Comparison of ENCODE assay signal across 18 cellular contexts in the genomic region with DNA sequence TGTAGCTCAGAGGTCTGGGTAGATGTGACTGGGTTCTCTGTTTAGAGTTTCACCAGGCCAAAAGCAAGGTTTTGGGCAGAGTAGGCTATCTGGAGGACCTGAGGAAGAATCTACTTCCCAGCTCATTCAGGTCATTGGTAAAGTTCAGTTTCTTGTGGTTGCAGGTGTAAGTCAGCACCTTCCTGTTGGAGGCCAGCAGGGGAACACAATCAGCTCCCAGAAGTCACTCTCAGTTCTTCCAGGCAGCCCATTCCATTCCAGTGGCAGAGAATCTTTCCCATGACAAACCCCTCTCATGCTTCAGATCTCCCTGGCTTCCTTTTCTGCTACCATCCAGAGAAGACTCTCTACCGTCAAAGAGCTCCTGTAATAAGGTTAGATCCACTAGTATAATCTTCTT.
"Had no signal": no experiment of that assay in that cellular context is flagged by ENCODE, and none has a peak within 500 bp of the region (broad histone marks: within the 10 kb centered on the region; RNA-seq: fewer than 3 reads in every experiment).

No MANE protein-coding gene starts in this region.

- H3K4me1 ChIP-seq: foreskin keratinocyte, spleen, tibial artery, upper lobe of left lung, uterus had no signal

- H3K27ac Mint-ChIP-seq: natural killer cell; stimulated activated memory B cell treated with anti-CD40 and anti-IgM and Interleukin-4, amounts not matched to agents 10 μg/mL and 1 μg/mL and 100 μg/mL, for 72 hours; stimulated activated naive CD8-positive, alpha-beta T cell treated with anti-CD3 and anti-CD28 coated beads, Interleukin-15, Interleukin-2, amounts not matched to agents 100 ng/mL and 50 ng/mL, for 24 hours had no signal

- H3K9me3 Mint-ChIP-seq: neural crest cell; stimulated activated memory B cell treated with anti-CD40 and anti-IgM and Interleukin-4, amounts not matched to agents 10 μg/mL and 1 μg/mL and 100 μg/mL, for 72 hours; stimulated activated naive CD8-positive, alpha-beta T cell treated with anti-CD3 and anti-CD28 coated beads, Interleukin-15, Interleukin-2, amounts not matched to agents 100 ng/mL and 50 ng/mL, for 24 hours had no signal

- H3K4me1 Mint-ChIP-seq: natural killer cell, neural crest cell had no signal

- H3K36me3 Mint-ChIP-seq: natural killer cell; stimulated activated memory B cell treated with anti-CD40 and anti-IgM and Interleukin-4, amounts not matched to agents 10 μg/mL and 1 μg/mL and 100 μg/mL, for 72 hours had no signal

- H3K4me3 Mint-ChIP-seq: natural killer cell; neural crest cell; stimulated activated memory B cell treated with anti-CD40 and anti-IgM and Interleukin-4, amounts not matched to agents 10 μg/mL and 1 μg/mL and 100 μg/mL, for 72 hours; stimulated activated naive CD8-positive, alpha-beta T cell treated with anti-CD3 and anti-CD28 coated beads, Interleukin-15, Interleukin-2, amounts not matched to agents 100 ng/mL and 50 ng/mL, for 24 hours had no signal

- DNase-seq: effector memory CD4-positive, alpha-beta T cell; erythroblast; foreskin keratinocyte; mammary epithelial cell; natural killer cell; posterior cingulate gyrus; spleen; stimulated activated CD4-positive, alpha-beta T cell treated with anti-CD3 and anti-CD28 coated beads, Interleukin-15, amount 100 ng/mL, for 24 hours; stimulated activated CD4-positive, alpha-beta T cell treated with anti-CD3 and anti-CD28 coated beads, Interleukin-1b, Interleukin-23, amount 100 ng/mL, for 48 hours; stimulated activated CD4-positive, alpha-beta T cell treated with anti-CD3 and anti-CD28 coated beads, Interleukin-4, amount 100 ng/mL, for 24 hours; tibial artery; upper lobe of left lung; uterus had no signal

- H3K9me3 ChIP-seq: tibial artery, upper lobe of left lung, uterus had no signal

- H3K36me3 ChIP-seq: spleen, tibial artery, upper lobe of left lung, uterus had no signal

- H3K27me3 ChIP-seq: foreskin keratinocyte, spleen, tibial artery, upper lobe of left lung, uterus had no signal

- ATAC-seq: foreskin keratinocyte; left lobe of liver; natural killer cell; sciatic nerve; stimulated activated memory B cell treated with anti-CD40 and anti-IgM and Interleukin-4, amounts not matched to agents 10 μg/mL and 1 μg/mL and 100 μg/mL, for 72 hours had no signal

- H3K27ac ChIP-seq: foreskin keratinocyte, spleen, tibial artery, upper lobe of left lung, uterus had no signal

- H3K4me3 ChIP-seq: spleen, tibial artery, upper lobe of left lung, uterus had no signal

- H3K27me3 Mint-ChIP-seq: stimulated activated memory B cell treated with anti-CD40 and anti-IgM and Interleukin-4, amounts not matched to agents 10 μg/mL and 1 μg/mL and 100 μg/mL, for 72 hours; stimulated activated naive CD8-positive, alpha-beta T cell treated with anti-CD3 and anti-CD28 coated beads, Interleukin-15, Interleukin-2, amounts not matched to agents 100 ng/mL and 50 ng/mL, for 24 hours had no signal
